In genomic region chr16:26433807-26434206, GRCh38 we compare ENCODE assay signal across 34 cellular contexts.
DNase-seq lines count a peak whose midpoint lies in the region; ATAC-seq, FAIRE-seq and TF ChIP-seq lines count a peak whose summit lies in the region.
"Had no signal": no experiment of that assay in that cellular context is flagged by ENCODE, and none has a peak within 500 bp of the region (broad histone marks: within the 10 kb centered on the region; RNA-seq: fewer than 3 reads in every experiment).

No MANE protein-coding gene starts in this region.

- no peak overlapping the region for H3K4me3 ChIP-seq in HepG2 (replicated peaks in 1 of 3; ENCODE audit: insufficient read depth in 1 of 3, low read depth in 2 of 3, low read length in 3 of 3)
- H3K4me3 ChIP-seq in right lobe of liver = no peak overlapping the region
- H3K4me3 ChIP-seq in A549 = no peak overlapping the region
- H3K4me3 ChIP-seq in IMR-90 (ENCODE audit: insufficient read depth, low read depth, low read length) = no peak overlapping the region
- no peak overlapping the region for H3K4me3 ChIP-seq in K562
- H3K4me3 ChIP-seq in SJCRH30 = no peak overlapping the region
- H3K4me3 ChIP-seq: BLaER1; BLaER1 treated with 17β-estradiol and CSF1 and Interleukin-3, amounts not matched to agents 10 nM and 100 nM had no signal

- no peaks in the 10 kb centered on the region for H4K20me1 ChIP-seq in HepG2 (ENCODE audit: insufficient read depth, low read length)
- H4K20me1 ChIP-seq in IMR-90 (ENCODE audit: insufficient read depth, low read length) = no peaks in the 10 kb centered on the region
- no peaks in the 10 kb centered on the region for H4K20me1 ChIP-seq in K562 (replicated peaks; ENCODE audit: control insufficient read depth, insufficient read depth, low read length)
- H4K20me1 ChIP-seq: BLaER1; BLaER1 treated with 17β-estradiol and CSF1 and Interleukin-3, amounts not matched to agents 10 nM and 100 nM had no signal

- H2BK20ac ChIP-seq in IMR-90 (ENCODE audit: low read depth, low read length) = no peak overlapping the region

- TF ChIP-seq CTCF in HepG2 (CRISPR knock-in tag; IDR thresholded peaks at IDR 0.05) = no peak
- TF ChIP-seq CTCF in right lobe of liver (IDR thresholded peaks at IDR 0.05) = no peak
- no peak for TF ChIP-seq CTCF in A549 (IDR thresholded peaks at IDR 0.05)
- TF ChIP-seq CTCF in IMR-90 (conservative IDR thresholded peaks at IDR 0.05; ENCODE audit: low read depth, low read length) = no peak
- no peak for TF ChIP-seq CTCF in K562 (IDR thresholded peaks at IDR 0.05 in 2 of 3, conservative IDR thresholded peaks at IDR 0.05 in 1 of 3; ENCODE audit: insufficient read depth in 2 of 3, low read depth in 1 of 3, low read length in 3 of 3)

- no peak for TF ChIP-seq RAD21 in HepG2 (CRISPR knock-in tag; IDR thresholded peaks at IDR 0.05)
- TF ChIP-seq RAD21 in A549 (conservative IDR thresholded peaks at IDR 0.05 in 1 of 2, IDR thresholded peaks at IDR 0.05 in 1 of 2) = no peak
- TF ChIP-seq RAD21 in IMR-90 (IDR thresholded peaks at IDR 0.05; ENCODE audit: low read length) = no peak
- TF ChIP-seq RAD21 in K562 (CRISPR knock-in tag; conservative IDR thresholded peaks at IDR 0.05 in 1 of 2, IDR thresholded peaks at IDR 0.05 in 1 of 2) = no peak

- H3K4me1 ChIP-seq in HepG2 (ENCODE audit: insufficient read depth, low read length) (no peaks in the 10 kb centered on the region), right lobe of liver (no peaks in the 10 kb centered on the region), A549 (no peaks in the 10 kb centered on the region), IMR-90 (ENCODE audit: control insufficient read depth, insufficient read depth, low read length) (no peaks in the 10 kb centered on the region), K562 (replicated peaks in 1 of 2; ENCODE audit: control insufficient read depth in 2 of 2, insufficient read depth in 2 of 2, low read length in 2 of 2) (no peaks in the 10 kb centered on the region), SJCRH30 (no peaks in the 10 kb centered on the region)
- H3K4me1 ChIP-seq: BE2C; BLaER1; BLaER1 treated with 17β-estradiol and CSF1 and Interleukin-3, amounts not matched to agents 10 nM and 100 nM; Caco-2 had no signal

- ATAC-seq in HepG2 (no peak), right lobe of liver (no peak), A549 (no peak), IMR-90 (ENCODE audit: low read depth) (no peak), K562 (no peak)
- ATAC-seq: CD8-positive, alpha-beta T cell had no signal

- TF ChIP-seq POLR2A in HepG2 (IDR thresholded peaks at IDR 0.05; ENCODE audit: insufficient read depth in 1 of 2, low read depth in 2 of 2, low read length in 2 of 2) (no peak), right lobe of liver (IDR thresholded peaks at IDR 0.05) (no peak), A549 (IDR thresholded peaks at IDR 0.05; ENCODE audit: low read length) (no peak), IMR-90 (IDR thresholded peaks at IDR 0.05; ENCODE audit: low read depth, low read length) (no peak), K562 (conservative IDR thresholded peaks at IDR 0.05) (no peak)

- POLR2A ChIA-PET in HepG2 (lab: Yijun Ruan, JAX) (no interaction called here), A549 (lab: Yijun Ruan, JAX) (no interaction called here), IMR-90 (lab: Charles Lee; ENCODE audit: unreplicated experiment) (no interaction called here), K562 (lab: Yijun Ruan, JAX) (no interaction called here)

- TF ChIP-seq EP300 in HepG2 (IDR thresholded peaks at IDR 0.05; ENCODE audit: low read depth in 2 of 2, low read length in 2 of 2) = no peak
- TF ChIP-seq EP300 in HepG2 (CRISPR knock-in tag; IDR thresholded peaks at IDR 0.05; ENCODE audit: borderline replicate concordance) = no peak
- TF ChIP-seq EP300 in A549 (IDR thresholded peaks at IDR 0.05) = no peak
- no peak for TF ChIP-seq EP300 in K562 (IDR thresholded peaks at IDR 0.05; ENCODE audit: low read length)

- no peak overlapping the region for H4K5ac ChIP-seq in IMR-90 (ENCODE audit: low read depth, low read length)

- peaks cover 18% of the 10 kb centered on the region; the same call in 1 of the 2 replicates for H3K9me3 ChIP-seq in HepG2 (ENCODE audit: low read length)
- no peaks in the 10 kb centered on the region for H3K9me3 ChIP-seq in right lobe of liver
- no peaks in the 10 kb centered on the region for H3K9me3 ChIP-seq in A549
- peaks cover 4% of the 10 kb centered on the region for H3K9me3 ChIP-seq in IMR-90 (ENCODE audit: control insufficient read depth, insufficient read depth, low read length)
- H3K9me3 ChIP-seq in K562 (replicated peaks; ENCODE audit: control insufficient read depth, insufficient read depth, low read depth, low read length) = no peaks in the 10 kb centered on the region
- no peaks in the 10 kb centered on the region for H3K9me3 ChIP-seq in SJCRH30 (replicated peaks)
- H3K9me3 ChIP-seq: BE2C, BLaER1, Caco-2 had no signal

- H3K56ac ChIP-seq in IMR-90 (ENCODE audit: extremely low read depth, insufficient read depth, low read length) = no peak overlapping the region

- H3K79me1 ChIP-seq in IMR-90 (ENCODE audit: low read depth in 1 of 2, low read length in 2 of 2) = no peaks in the 10 kb centered on the region

- no peak overlapping the region for H3K23ac ChIP-seq in IMR-90 (ENCODE audit: low read depth, low read length)

- H4K8ac ChIP-seq in IMR-90 (ENCODE audit: low read depth in 2 of 2, low read length in 2 of 2) = no peak overlapping the region

- no peak overlapping the region for H2AFZ ChIP-seq in HepG2 (ENCODE audit: low read length)
- H2AFZ ChIP-seq in IMR-90 (replicated peaks; ENCODE audit: low read length, poor library complexity) = no peak overlapping the region
- H2AFZ ChIP-seq in K562 (ENCODE audit: low read depth, low read length) = no peak overlapping the region

- no peak overlapping the region for H3K18ac ChIP-seq in IMR-90 (ENCODE audit: low read depth, low read length)

- in situ Hi-C loops in HepG2 (cut with HindIII; ENCODE audit: extremely low pct_ligation_motif_present, low pct_unique_long_range_greater_than_20kb) = no loop called here
- in situ Hi-C loops in IMR-90 (cut with MboI; ENCODE audit: low sequenced_read_pairs) = no loop called here
- in situ Hi-C loops in K562 (cut with MboI) = no loop called here

- H3K36me3 ChIP-seq in HepG2 (replicated peaks in 1 of 2; ENCODE audit: control insufficient read depth in 1 of 2, insufficient read depth in 2 of 2, low read length in 2 of 2) = no peaks in the 10 kb centered on the region
- H3K36me3 ChIP-seq in right lobe of liver = no peaks in the 10 kb centered on the region
- H3K36me3 ChIP-seq in IMR-90 (ENCODE audit: control insufficient read depth, insufficient read depth, low read length) = no peaks in the 10 kb centered on the region
- H3K36me3 ChIP-seq in K562 (ENCODE audit: control insufficient read depth, insufficient read depth, low read length) = no peaks in the 10 kb centered on the region
- no peaks in the 10 kb centered on the region for H3K36me3 ChIP-seq in SJCRH30
- H3K36me3 ChIP-seq: BE2C; BLaER1; BLaER1 treated with 17β-estradiol and CSF1 and Interleukin-3, amounts not matched to agents 10 nM and 100 nM had no signal

- no peaks in the 10 kb centered on the region for H3K79me2 ChIP-seq in HepG2 (ENCODE audit: insufficient read depth, low read length)
- no peaks in the 10 kb centered on the region for H3K79me2 ChIP-seq in K562 (ENCODE audit: control insufficient read depth, insufficient read depth, low read length)

- H2BK5ac ChIP-seq in IMR-90 (ENCODE audit: low read depth, low read length, poor library complexity, severe bottlenecking) = no peak overlapping the region

- CTCF ChIA-PET in HepG2 (lab: Yijun Ruan, JAX; ENCODE audit: low intra/inter-chr PET ratio, low total read pairs) = no interaction called here
- CTCF ChIA-PET in A549 (lab: Yijun Ruan, JAX) = no interaction called here
- CTCF ChIA-PET in IMR-90 (lab: Yijun Ruan, JAX) = interaction anchor here (0.6 kb wide), 1 partner anchor 176 kb away, joined by 5 read pairs; no protein-coding TSS in a partner anchor
- CTCF ChIA-PET in K562 (lab: Yijun Ruan, JAX; ENCODE audit: low intra/inter-chr PET ratio) = no interaction called here

- intact Hi-C loops in HepG2 (cut with micrococcal nuclease; ENCODE audit: unreplicated experiment) = no loop called here
- intact Hi-C loops in right lobe of liver (cut with DNase I) = no loop called here
- intact Hi-C loops in IMR-90 (cut with micrococcal nuclease) = no loop called here
- intact Hi-C loops in K562 (cut with micrococcal nuclease) = no loop called here

- no peak overlapping the region for H3K14ac ChIP-seq in IMR-90 (replicated peaks; ENCODE audit: low read depth, low read length)

- no peak overlapping the region for H2AK5ac ChIP-seq in IMR-90 (ENCODE audit: low read depth, low read length)

- no peak for DNase-seq in HepG2 (ENCODE audit: low spot score)
- DNase-seq in right lobe of liver = no peak
- no peak for DNase-seq in A549 (ENCODE audit: low read depth in 1 of 2, low spot score in 1 of 2)
- DNase-seq in IMR-90 = no peak
- no peak for DNase-seq in K562 (ENCODE audit: extremely low read depth in 1 of 4, low spot score in 3 of 4)
- DNase-seq in SJCRH30 = no peak
- DNase-seq in glomerular visceral epithelial cell (ENCODE audit: extremely low spot score) = no peak
- no peak for DNase-seq in T-helper 2 cell
- DNase-seq: 8988T; ACHN; AML-193; BE2C; C1 segment of cervical spinal cord; Caco-2; Calu3; CD4-positive, alpha-beta memory T cell; CD4-positive, alpha-beta T cell; CD4-positive, CD25-positive, alpha-beta regulatory T cell; CD8-positive, alpha-beta memory T cell; CD8-positive, alpha-beta T cell; COR-L47; DMS 273 treated with DMSO at 0.1 percent for 48 hours; DMS153; DMS53; DMS79; DMS79 treated with DMSO at 0.1 percent for 48 hours; DND-41; EL had no signal

- no peak overlapping the region for H3K4ac ChIP-seq in IMR-90 (ENCODE audit: low read depth, low read length)

- 3% methylated on average over 2 of the region's 2 CpGs for WGBS in HepG2 (ENCODE audit: low lambda C conversion rate)
- WGBS in right lobe of liver (ENCODE audit: insufficient coverage, low coverage, low lambda C conversion rate, missing lambda C conversion rate) = 35% methylated on average over 2 of the region's 2 CpGs
- 2% methylated on average over 2 of the region's 2 CpGs for WGBS in A549 (ENCODE audit: missing lambda C conversion rate)
- no CpG with 5 or more reads among the region's 2 CpGs for WGBS in IMR-90 (ENCODE audit: extremely low coverage in 2 of 2, insufficient read length in 1 of 2), 2 experiments
- 0% methylated on average over 2 of the region's 2 CpGs for WGBS in K562 (ENCODE audit: insufficient coverage, low coverage, missing lambda C conversion rate)

- H4K91ac ChIP-seq in IMR-90 (ENCODE audit: insufficient read depth, low read depth, low read length) = no peak overlapping the region

- H3K4me2 ChIP-seq in HepG2 (ENCODE audit: low read depth, low read length) (no peak overlapping the region), A549 (no peak overlapping the region), IMR-90 (ENCODE audit: low read depth, low read length) (no peak overlapping the region), K562 (ENCODE audit: insufficient read depth, low read length) (no peak overlapping the region)
- H3K4me2 ChIP-seq: BLaER1; BLaER1 treated with 17β-estradiol and CSF1 and Interleukin-3, amounts not matched to agents 10 nM and 100 nM had no signal

- H3K27ac ChIP-seq in HepG2 (ENCODE audit: extremely low read length, insufficient read depth, low read length) (no peak overlapping the region), right lobe of liver (no peak overlapping the region), A549 (no peak overlapping the region), IMR-90 (ENCODE audit: insufficient read depth, low read length) (no peak overlapping the region), K562 (ENCODE audit: extremely low read depth, low read depth, low read length) (no peak overlapping the region), SJCRH30 (no peak overlapping the region)
- H3K27ac ChIP-seq: 22Rv1; BLaER1; BLaER1 treated with 17β-estradiol and CSF1 and Interleukin-3, amounts not matched to agents 10 nM and 100 nM; C4-2B had no signal

- H3K27me3 ChIP-seq in HepG2 (ENCODE audit: control insufficient read depth in 1 of 2, insufficient read depth in 2 of 2, low read length in 2 of 2) (no peaks in the 10 kb centered on the region), right lobe of liver (peaks cover 0 to 6% of the 10 kb centered on the region in 2 donors), IMR-90 (ENCODE audit: control insufficient read depth, insufficient read depth, low read length) (no peaks in the 10 kb centered on the region), K562 (ENCODE audit: control insufficient read depth in 2 of 2, insufficient read depth in 2 of 2, low read length in 2 of 2) (no peaks in the 10 kb centered on the region), SJCRH30 (no peaks in the 10 kb centered on the region)
- H3K27me3 ChIP-seq: BE2C; BLaER1; BLaER1 treated with 17β-estradiol and CSF1 and Interleukin-3, amounts not matched to agents 10 nM and 100 nM had no signal

- H2BK15ac ChIP-seq in IMR-90 (ENCODE audit: low read depth, low read length) = no peak overlapping the region

- BruUV-seq in HepG2 (replicated peaks; lab: Mats Ljungman, UMichigan) = no TSS peak
- no TSS peak for BruUV-seq in IMR-90 (replicated peaks; lab: Mats Ljungman, UMichigan)
- no TSS peak for BruUV-seq in K562 (replicated peaks; lab: Mats Ljungman, UMichigan)

- H3K9ac ChIP-seq in HepG2 (ENCODE audit: insufficient read depth, low read depth, low read length) = no peak overlapping the region
- H3K9ac ChIP-seq in IMR-90 (ENCODE audit: low read depth, low read length) = no peak overlapping the region
- no peak overlapping the region for H3K9ac ChIP-seq in K562 (ENCODE audit: insufficient read depth in 1 of 2, low read depth in 2 of 2, low read length in 2 of 2)
- H3K9ac ChIP-seq: BLaER1; BLaER1 treated with 17β-estradiol and CSF1 and Interleukin-3, amounts not matched to agents 10 nM and 100 nM had no signal

- dilution Hi-C loops in IMR-90 (cut with HindIII; ENCODE audit: low sequenced_read_pairs, unreplicated experiment) = no loop called here

- no peak overlapping the region for H2AK9ac ChIP-seq in IMR-90 (replicated peaks; ENCODE audit: low read depth, low read length, poor library complexity)

- H3K9me1 ChIP-seq in IMR-90 (ENCODE audit: insufficient read depth, low read length) (no peaks in the 10 kb centered on the region), K562 (ENCODE audit: control insufficient read depth, insufficient read depth, low read length) (no peaks in the 10 kb centered on the region)

- no peak overlapping the region for H2BK120ac ChIP-seq in IMR-90 (ENCODE audit: low read depth, low read length)

- FAIRE-seq in HepG2 (lab: Jason Lieb, UNC) (no peak), A549 (lab: Jason Lieb, UNC) (no peak), K562 (lab: Jason Lieb, UNC) (no peak)
- FAIRE-seq: A204.1, D721Med had no signal

Comparison
In these comparisons a context has a peak if more than half of its experiments do, and no peak if none do; other contexts are left out.
1. Of the 241 proteins assayed by ChIP-seq in both HepG2 and K562: peak only in HepG2: MAFF; only in K562: MAFG; in both: MAFK; in neither: 238.